In the genomic region with DNA sequence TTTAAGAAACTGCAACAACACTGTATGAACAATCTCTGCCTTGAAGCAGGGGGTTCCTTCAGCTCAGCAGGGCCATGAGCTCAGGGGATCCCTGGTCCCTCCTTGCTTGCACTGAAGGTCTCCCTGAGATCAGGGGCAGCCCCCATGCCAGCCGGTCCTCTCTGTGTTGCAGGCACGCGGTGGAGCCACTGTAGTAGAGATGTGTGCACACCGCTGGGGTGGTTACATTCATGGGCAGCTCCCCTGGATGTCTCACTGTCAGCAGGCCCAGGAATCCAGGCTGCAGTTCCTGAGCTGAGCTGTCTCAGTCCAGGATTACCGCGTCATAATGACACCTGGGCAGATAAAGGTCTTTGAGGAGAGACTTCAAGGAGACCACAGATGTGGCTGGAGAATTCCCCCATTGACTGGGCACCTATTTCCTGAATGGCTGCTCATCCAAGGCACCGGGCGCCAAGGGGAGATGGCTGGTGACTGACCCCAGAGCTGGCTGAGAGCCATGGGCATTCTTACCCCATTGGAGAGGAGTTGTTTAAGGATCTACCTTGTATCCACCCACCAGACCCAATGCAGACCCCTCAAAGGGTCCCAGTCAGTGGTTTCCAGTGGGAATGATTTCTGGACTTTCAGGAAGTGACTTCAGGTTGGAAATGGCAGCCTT, we compare ENCODE assay signal across 14 cellular contexts.
"Had no signal": no experiment of that assay in that cellular context is flagged by ENCODE, and none has a peak within 500 bp of the region (broad histone marks: within the 10 kb centered on the region; RNA-seq: fewer than 3 reads in every experiment).

No MANE protein-coding gene starts in this region.

- ATAC-seq: effector memory CD8-positive, alpha-beta T cell; right cardiac atrium had no signal

- H3K27me3 Mint-ChIP-seq: effector memory CD8-positive, alpha-beta T cell had no signal

- DNase-seq: activated T-cell treated with anti-CD3 and anti-CD28 coated beads for 4 hours; dermis blood vessel endothelial cell; effector memory CD8-positive, alpha-beta T cell; foreskin melanocyte; kidney glomerular epithelial cell; mesenchymal stem cell; nephron progenitor cell; stimulated activated CD4-positive, alpha-beta T cell treated with anti-CD3 and anti-CD28 coated beads, Interleukin-15, amount 100 ng/mL, for 24 hours; stimulated activated CD4-positive, alpha-beta T cell treated with anti-CD3 and anti-CD28 coated beads, Interleukin-4, amount 100 ng/mL, for 1 hour; stimulated activated naive CD4-positive, alpha-beta T cell treated with Interleukin-2 at 50 U/mL for 16 hours; SW 1271; T-helper 9 cell; trophoblast cell had no signal

- H3K4me3 Mint-ChIP-seq: effector memory CD8-positive, alpha-beta T cell; nephron progenitor cell had no signal

- H3K9me3 Mint-ChIP-seq: effector memory CD8-positive, alpha-beta T cell had no signal

- H3K27ac Mint-ChIP-seq: nephron progenitor cell had no signal
